1 cellular context compared by ENCODE assay signal in the genomic region with DNA sequence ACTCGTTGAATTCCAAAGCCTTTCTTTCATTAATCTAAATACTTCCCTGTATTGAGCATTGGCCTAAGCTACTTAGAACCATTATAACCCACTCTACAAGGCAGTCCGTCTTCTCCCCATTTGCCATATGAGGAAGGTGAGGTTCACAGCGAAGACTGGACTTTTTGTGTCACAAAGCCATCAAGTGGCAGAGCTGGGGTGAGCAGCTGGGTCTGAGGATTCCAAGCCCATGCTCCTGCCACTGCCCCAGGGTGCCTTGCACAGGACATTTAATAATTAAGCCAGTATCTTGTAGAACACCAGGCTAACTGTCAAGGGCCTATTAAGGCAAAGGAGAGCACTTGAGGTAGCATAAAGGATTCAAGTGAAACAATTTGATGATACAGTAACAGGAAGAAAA.
TF ChIP-seq lines count a peak whose summit lies in the region.

No MANE protein-coding gene starts in this region.

TF ChIP-seq in HepG2, 621 proteins besides CTCF, POLR2A, EP300 and RAD21 (continued from another document and continues in another):
- TF ChIP-seq, protein P1, sequence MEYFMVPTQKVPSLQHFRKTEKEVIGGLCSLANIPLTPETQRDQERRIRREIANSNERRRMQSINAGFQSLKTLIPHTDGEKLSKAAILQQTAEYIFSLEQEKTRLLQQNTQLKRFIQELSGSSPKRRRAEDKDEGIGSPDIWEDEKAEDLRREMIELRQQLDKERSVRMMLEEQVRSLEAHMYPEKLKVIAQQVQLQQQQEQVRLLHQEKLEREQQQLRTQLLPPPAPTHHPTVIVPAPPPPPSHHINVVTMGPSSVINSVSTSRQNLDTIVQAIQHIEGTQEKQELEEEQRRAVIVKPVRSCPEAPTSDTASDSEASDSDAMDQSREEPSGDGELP (IDR thresholded peaks at IDR 0.05; ENCODE audit: borderline replicate concordance, low read depth), result peak; percentile 24; the same call in 1 of the 2 replicates
- peak; percentile 68; the same call in 1 of the 2 replicates for TF ChIP-seq HDAC1 (CRISPR knock-in tag; IDR thresholded peaks at IDR 0.05)
- TF ChIP-seq, protein P2, sequence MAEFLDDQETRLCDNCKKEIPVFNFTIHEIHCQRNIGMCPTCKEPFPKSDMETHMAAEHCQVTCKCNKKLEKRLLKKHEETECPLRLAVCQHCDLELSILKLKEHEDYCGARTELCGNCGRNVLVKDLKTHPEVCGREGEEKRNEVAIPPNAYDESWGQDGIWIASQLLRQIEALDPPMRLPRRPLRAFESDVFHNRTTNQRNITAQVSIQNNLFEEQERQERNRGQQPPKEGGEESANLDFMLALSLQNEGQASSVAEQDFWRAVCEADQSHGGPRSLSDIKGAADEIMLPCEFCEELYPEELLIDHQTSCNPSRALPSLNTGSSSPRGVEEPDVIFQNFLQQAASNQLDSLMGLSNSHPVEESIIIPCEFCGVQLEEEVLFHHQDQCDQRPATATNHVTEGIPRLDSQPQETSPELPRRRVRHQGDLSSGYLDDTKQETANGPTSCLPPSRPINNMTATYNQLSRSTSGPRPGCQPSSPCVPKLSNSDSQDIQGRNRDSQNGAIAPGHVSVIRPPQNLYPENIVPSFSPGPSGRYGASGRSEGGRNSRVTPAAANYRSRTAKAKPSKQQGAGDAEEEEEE (CRISPR knock-in tag; IDR thresholded peaks at IDR 0.05; ENCODE audit: borderline replicate concordance), result no peak
- TF ChIP-seq MAFG (CRISPR knock-in tag; IDR thresholded peaks at IDR 0.05), result no peak
- no peak for TF ChIP-seq ZBTB3 (CRISPR knock-in tag; IDR thresholded peaks at IDR 0.05; ENCODE audit: borderline replicate concordance, low read depth)
- TF ChIP-seq STAG1 (CRISPR knock-in tag; IDR thresholded peaks at IDR 0.05), result peak; percentile 56
- no peak for TF ChIP-seq ZIK1 (CRISPR knock-in tag; IDR thresholded peaks at IDR 0.05; ENCODE audit: borderline replicate concordance, low read depth)
- peak; percentile 31; the same call in 1 of the 2 replicates for TF ChIP-seq FOSL2 (CRISPR knock-in tag; IDR thresholded peaks at IDR 0.05)
- TF ChIP-seq SOX13 (IDR thresholded peaks at IDR 0.05), result no peak
- TF ChIP-seq SOX13 (CRISPR knock-in tag; conservative IDR thresholded peaks at IDR 0.05 in 1 of 2, IDR thresholded peaks at IDR 0.05 in 1 of 2), result peak in 1 of 2 experiments; percentile 27; a peak in 1 of 4 replicates
- peak; percentile 17; the same call in 1 of the 2 replicates for TF ChIP-seq GATAD2A (CRISPR knock-in tag; IDR thresholded peaks at IDR 0.05)
- TF ChIP-seq, protein P3, sequence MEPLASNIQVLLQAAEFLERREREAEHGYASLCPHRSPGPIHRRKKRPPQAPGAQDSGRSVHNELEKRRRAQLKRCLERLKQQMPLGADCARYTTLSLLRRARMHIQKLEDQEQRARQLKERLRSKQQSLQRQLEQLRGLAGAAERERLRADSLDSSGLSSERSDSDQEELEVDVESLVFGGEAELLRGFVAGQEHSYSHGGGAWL (CRISPR knock-in tag; IDR thresholded peaks at IDR 0.05), result no peak
- TF ChIP-seq, protein P4, sequence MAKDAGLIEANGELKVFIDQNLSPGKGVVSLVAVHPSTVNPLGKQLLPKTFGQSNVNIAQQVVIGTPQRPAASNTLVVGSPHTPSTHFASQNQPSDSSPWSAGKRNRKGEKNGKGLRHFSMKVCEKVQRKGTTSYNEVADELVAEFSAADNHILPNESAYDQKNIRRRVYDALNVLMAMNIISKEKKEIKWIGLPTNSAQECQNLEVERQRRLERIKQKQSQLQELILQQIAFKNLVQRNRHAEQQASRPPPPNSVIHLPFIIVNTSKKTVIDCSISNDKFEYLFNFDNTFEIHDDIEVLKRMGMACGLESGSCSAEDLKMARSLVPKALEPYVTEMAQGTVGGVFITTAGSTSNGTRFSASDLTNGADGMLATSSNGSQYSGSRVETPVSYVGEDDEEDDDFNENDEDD (CRISPR knock-in tag; IDR thresholded peaks at IDR 0.05; ENCODE audit: borderline replicate concordance), result no peak
- no peak for TF ChIP-seq ZNF20 (CRISPR knock-in tag; IDR thresholded peaks at IDR 0.05)
- TF ChIP-seq, protein P5, sequence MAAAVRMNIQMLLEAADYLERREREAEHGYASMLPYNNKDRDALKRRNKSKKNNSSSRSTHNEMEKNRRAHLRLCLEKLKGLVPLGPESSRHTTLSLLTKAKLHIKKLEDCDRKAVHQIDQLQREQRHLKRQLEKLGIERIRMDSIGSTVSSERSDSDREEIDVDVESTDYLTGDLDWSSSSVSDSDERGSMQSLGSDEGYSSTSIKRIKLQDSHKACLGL (CRISPR knock-in tag; IDR thresholded peaks at IDR 0.05), result no peak
- TF ChIP-seq, protein P6, sequence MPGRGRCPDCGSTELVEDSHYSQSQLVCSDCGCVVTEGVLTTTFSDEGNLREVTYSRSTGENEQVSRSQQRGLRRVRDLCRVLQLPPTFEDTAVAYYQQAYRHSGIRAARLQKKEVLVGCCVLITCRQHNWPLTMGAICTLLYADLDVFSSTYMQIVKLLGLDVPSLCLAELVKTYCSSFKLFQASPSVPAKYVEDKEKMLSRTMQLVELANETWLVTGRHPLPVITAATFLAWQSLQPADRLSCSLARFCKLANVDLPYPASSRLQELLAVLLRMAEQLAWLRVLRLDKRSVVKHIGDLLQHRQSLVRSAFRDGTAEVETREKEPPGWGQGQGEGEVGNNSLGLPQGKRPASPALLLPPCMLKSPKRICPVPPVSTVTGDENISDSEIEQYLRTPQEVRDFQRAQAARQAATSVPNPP (CRISPR knock-in tag; IDR thresholded peaks at IDR 0.05), result no peak
- no peak for TF ChIP-seq TARDBP (CRISPR knock-in tag; IDR thresholded peaks at IDR 0.05)
- TF ChIP-seq ARHGAP35 (CRISPR knock-in tag; IDR thresholded peaks at IDR 0.05; ENCODE audit: borderline replicate concordance), result peak; percentile 38; the same call in 1 of the 2 replicates
- TF ChIP-seq ZBTB1 (CRISPR knock-in tag; IDR thresholded peaks at IDR 0.05; ENCODE audit: borderline replicate concordance), result no peak
- TF ChIP-seq KAT7 (CRISPR knock-in tag; IDR thresholded peaks at IDR 0.05; ENCODE audit: borderline replicate concordance), result no peak
- peak; percentile 54; the same call in 1 of the 2 replicates for TF ChIP-seq ZNF143 (CRISPR knock-in tag; IDR thresholded peaks at IDR 0.05)
- TF ChIP-seq TGIF2 (CRISPR knock-in tag; IDR thresholded peaks at IDR 0.05), result no peak
- TF ChIP-seq SALL1 (CRISPR knock-in tag; IDR thresholded peaks at IDR 0.05), result peak; percentile 54; the same call in 1 of the 2 replicates
- TF ChIP-seq FOXC1 (CRISPR knock-in tag; IDR thresholded peaks at IDR 0.05; ENCODE audit: borderline replicate concordance), result no peak
- no peak for TF ChIP-seq TCF12 (IDR thresholded peaks at IDR 0.05)
- no peak for TF ChIP-seq TCF12 (CRISPR knock-in tag; IDR thresholded peaks at IDR 0.05)
- no peak; the same call in 1 of the 2 replicates for TF ChIP-seq SNAI1 (CRISPR knock-in tag; IDR thresholded peaks at IDR 0.05; ENCODE audit: borderline replicate concordance)
- no peak for TF ChIP-seq SOX6 (IDR thresholded peaks at IDR 0.05)
- TF ChIP-seq SOX6 (CRISPR knock-in tag; IDR thresholded peaks at IDR 0.05), result no peak
- no peak for TF ChIP-seq LCORL (IDR thresholded peaks at IDR 0.05)
- no peak for TF ChIP-seq LCORL (CRISPR knock-in tag; IDR thresholded peaks at IDR 0.05)
- TF ChIP-seq ZFP1 (CRISPR knock-in tag; IDR thresholded peaks at IDR 0.05), result no peak
- TF ChIP-seq, protein P7, sequence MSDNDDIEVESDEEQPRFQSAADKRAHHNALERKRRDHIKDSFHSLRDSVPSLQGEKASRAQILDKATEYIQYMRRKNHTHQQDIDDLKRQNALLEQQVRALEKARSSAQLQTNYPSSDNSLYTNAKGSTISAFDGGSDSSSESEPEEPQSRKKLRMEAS (IDR thresholded peaks at IDR 0.05), result peak; percentile 20; the same call in 1 of the 2 replicates
- no peak for TF ChIP-seq PRPF4 (IDR thresholded peaks at IDR 0.05; ENCODE audit: low read depth, low read length, poor library complexity, severe bottlenecking)
- TF ChIP-seq EHMT2 (IDR thresholded peaks at IDR 0.05; ENCODE audit: borderline replicate concordance, low read depth, low read length), result no peak
- TF ChIP-seq, protein P8, sequence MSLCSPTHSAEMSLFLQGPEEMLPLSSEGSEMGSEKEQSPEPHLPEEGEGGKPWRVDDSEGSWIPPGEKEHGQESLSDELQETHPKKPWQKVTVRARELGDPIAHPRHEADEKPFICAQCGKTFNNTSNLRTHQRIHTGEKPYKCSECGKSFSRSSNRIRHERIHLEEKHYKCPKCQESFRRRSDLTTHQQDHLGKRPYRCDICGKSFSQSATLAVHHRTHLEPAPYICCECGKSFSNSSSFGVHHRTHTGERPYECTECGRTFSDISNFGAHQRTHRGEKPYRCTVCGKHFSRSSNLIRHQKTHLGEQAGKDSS (CRISPR knock-in tag; IDR thresholded peaks at IDR 0.05; ENCODE audit: borderline replicate concordance, low read depth), result 0 out of 2 replicates have a peak, but pooled peaks have one; percentile 27
- peak; percentile 52 for TF ChIP-seq TEAD3 (CRISPR knock-in tag; optimal IDR thresholded peaks at IDR 0.05; ENCODE audit: borderline replicate concordance)
- TF ChIP-seq ZNF883 (CRISPR knock-in tag; IDR thresholded peaks at IDR 0.05; ENCODE audit: not compliant biosample characterization), result peak; percentile 48
- TF ChIP-seq ZMYM3 (CRISPR knock-in tag; IDR thresholded peaks at IDR 0.05), result peak; percentile 86
- TF ChIP-seq ZNF331 (CRISPR knock-in tag; IDR thresholded peaks at IDR 0.05), result peak; percentile 19; the same call in 1 of the 2 replicates
- TF ChIP-seq ZNF629 (CRISPR knock-in tag; conservative IDR thresholded peaks at IDR 0.05), result peak; percentile 96
- no peak for TF ChIP-seq GTF2F1 (IDR thresholded peaks at IDR 0.05; ENCODE audit: low read length)
- 0 out of 2 replicates have a peak, but pooled peaks have one; percentile 30 for TF ChIP-seq POLR2G (IDR thresholded peaks at IDR 0.05; ENCODE audit: low read depth, low read length)
- TF ChIP-seq DMAP1 (CRISPR knock-in tag; IDR thresholded peaks at IDR 0.05), result no peak
- no peak for TF ChIP-seq REPIN1 (CRISPR knock-in tag; IDR thresholded peaks at IDR 0.05; ENCODE audit: borderline replicate concordance, low read depth)
- TF ChIP-seq KLF16 (CRISPR knock-in tag; IDR thresholded peaks at IDR 0.05), result no peak
- no peak for TF ChIP-seq NONO (IDR thresholded peaks at IDR 0.05)
- no peak for TF ChIP-seq NONO (CRISPR knock-in tag; conservative IDR thresholded peaks at IDR 0.05)
- no peak for TF ChIP-seq NKX3-1 (CRISPR knock-in tag; IDR thresholded peaks at IDR 0.05)
- no peak for TF ChIP-seq ZBTB21 (CRISPR knock-in tag; IDR thresholded peaks at IDR 0.05)
- TF ChIP-seq ZNF761 (CRISPR knock-in tag; conservative IDR thresholded peaks at IDR 0.05), result no peak
- TF ChIP-seq ELF3 (CRISPR knock-in tag; IDR thresholded peaks at IDR 0.05), result peak; percentile 27; the same call in 1 of the 2 replicates
- no peak for TF ChIP-seq TAF15 (IDR thresholded peaks at IDR 0.05; ENCODE audit: low read depth, low read length, poor library complexity, severe bottlenecking)
- TF ChIP-seq KDM3A (CRISPR knock-in tag; IDR thresholded peaks at IDR 0.05; ENCODE audit: low read depth), result no peak
- no peak for TF ChIP-seq TRIM24 (CRISPR knock-in tag; IDR thresholded peaks at IDR 0.05)
- TF ChIP-seq, protein P9, sequence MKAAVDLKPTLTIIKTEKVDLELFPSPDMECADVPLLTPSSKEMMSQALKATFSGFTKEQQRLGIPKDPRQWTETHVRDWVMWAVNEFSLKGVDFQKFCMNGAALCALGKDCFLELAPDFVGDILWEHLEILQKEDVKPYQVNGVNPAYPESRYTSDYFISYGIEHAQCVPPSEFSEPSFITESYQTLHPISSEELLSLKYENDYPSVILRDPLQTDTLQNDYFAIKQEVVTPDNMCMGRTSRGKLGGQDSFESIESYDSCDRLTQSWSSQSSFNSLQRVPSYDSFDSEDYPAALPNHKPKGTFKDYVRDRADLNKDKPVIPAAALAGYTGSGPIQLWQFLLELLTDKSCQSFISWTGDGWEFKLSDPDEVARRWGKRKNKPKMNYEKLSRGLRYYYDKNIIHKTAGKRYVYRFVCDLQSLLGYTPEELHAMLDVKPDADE (CRISPR knock-in tag; IDR thresholded peaks at IDR 0.05), result no peak
- TF ChIP-seq ZFYVE20 (CRISPR knock-in tag; IDR thresholded peaks at IDR 0.05; ENCODE audit: borderline replicate concordance, low read depth), result no peak
- no peak for TF ChIP-seq ZNF460 (CRISPR knock-in tag; IDR thresholded peaks at IDR 0.05; ENCODE audit: borderline replicate concordance)
- no peak for TF ChIP-seq KDM4B (CRISPR knock-in tag; IDR thresholded peaks at IDR 0.05)
- peak; percentile 14; the same call in 1 of the 2 replicates for TF ChIP-seq YEATS4 (CRISPR knock-in tag; IDR thresholded peaks at IDR 0.05; ENCODE audit: borderline replicate concordance)
- TF ChIP-seq ZSCAN25 (CRISPR knock-in tag; IDR thresholded peaks at IDR 0.05), result no peak
- no peak for TF ChIP-seq PHF20 (CRISPR knock-in tag; IDR thresholded peaks at IDR 0.05)
- TF ChIP-seq IKZF1 (IDR thresholded peaks at IDR 0.05), result no peak
- no peak for TF ChIP-seq ZNF747 (CRISPR knock-in tag; IDR thresholded peaks at IDR 0.05; ENCODE audit: borderline replicate concordance)
- no peak for TF ChIP-seq ARID2 (CRISPR knock-in tag; IDR thresholded peaks at IDR 0.05; ENCODE audit: borderline replicate concordance)
- TF ChIP-seq ZNF605 (CRISPR knock-in tag; IDR thresholded peaks at IDR 0.05), result no peak
- peak; percentile 55; the same call in 1 of the 2 replicates for TF ChIP-seq ZNF644 (CRISPR knock-in tag; IDR thresholded peaks at IDR 0.05; ENCODE audit: low read depth)
- peak; percentile 86; the same call in 1 of the 2 replicates for TF ChIP-seq KDM1A (CRISPR knock-in tag; IDR thresholded peaks at IDR 0.05)
- TF ChIP-seq ZNF34 (CRISPR knock-in tag; IDR thresholded peaks at IDR 0.05; ENCODE audit: borderline replicate concordance), result no peak
- TF ChIP-seq, protein P10, sequence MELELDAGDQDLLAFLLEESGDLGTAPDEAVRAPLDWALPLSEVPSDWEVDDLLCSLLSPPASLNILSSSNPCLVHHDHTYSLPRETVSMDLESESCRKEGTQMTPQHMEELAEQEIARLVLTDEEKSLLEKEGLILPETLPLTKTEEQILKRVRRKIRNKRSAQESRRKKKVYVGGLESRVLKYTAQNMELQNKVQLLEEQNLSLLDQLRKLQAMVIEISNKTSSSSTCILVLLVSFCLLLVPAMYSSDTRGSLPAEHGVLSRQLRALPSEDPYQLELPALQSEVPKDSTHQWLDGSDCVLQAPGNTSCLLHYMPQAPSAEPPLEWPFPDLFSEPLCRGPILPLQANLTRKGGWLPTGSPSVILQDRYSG (CRISPR knock-in tag; IDR thresholded peaks at IDR 0.05), result no peak
- 0 out of 2 replicates have a peak, but pooled peaks have one; percentile 14 for TF ChIP-seq ZNF772 (CRISPR knock-in tag; IDR thresholded peaks at IDR 0.05)
- TF ChIP-seq, protein P11, sequence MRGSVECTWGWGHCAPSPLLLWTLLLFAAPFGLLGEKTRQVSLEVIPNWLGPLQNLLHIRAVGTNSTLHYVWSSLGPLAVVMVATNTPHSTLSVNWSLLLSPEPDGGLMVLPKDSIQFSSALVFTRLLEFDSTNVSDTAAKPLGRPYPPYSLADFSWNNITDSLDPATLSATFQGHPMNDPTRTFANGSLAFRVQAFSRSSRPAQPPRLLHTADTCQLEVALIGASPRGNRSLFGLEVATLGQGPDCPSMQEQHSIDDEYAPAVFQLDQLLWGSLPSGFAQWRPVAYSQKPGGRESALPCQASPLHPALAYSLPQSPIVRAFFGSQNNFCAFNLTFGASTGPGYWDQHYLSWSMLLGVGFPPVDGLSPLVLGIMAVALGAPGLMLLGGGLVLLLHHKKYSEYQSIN (CRISPR knock-in tag; IDR thresholded peaks at IDR 0.05; ENCODE audit: borderline replicate concordance), result no peak
- 0 out of 2 replicates have a peak, but pooled peaks have one; percentile 7 for TF ChIP-seq THAP11 (CRISPR knock-in tag; IDR thresholded peaks at IDR 0.05)
- TF ChIP-seq ETV5 (CRISPR knock-in tag; IDR thresholded peaks at IDR 0.05; ENCODE audit: borderline replicate concordance), result 0 out of 2 replicates have a peak, but pooled peaks have one; percentile 7
